In genomic region chr17:77247048-77247541, GRCh38 we compare ENCODE assay signal across 1 cellular context.
A peak's percentile ranks its signal among the peaks of the same experiment; 100 is the strongest.
TF ChIP-seq lines count a peak whose summit lies in the region.

No MANE protein-coding gene starts in this region.

TF ChIP-seq in K562, 482 proteins besides CTCF, POLR2A, EP300 and RAD21 (continued from another document):
- peak; percentile 42; the same call in 1 of the 2 replicates for TF ChIP-seq CC2D1A (IDR thresholded peaks at IDR 0.05)
- no peak for TF ChIP-seq THRB (CRISPR knock-in tag; conservative IDR thresholded peaks at IDR 0.05)
- peak; percentile 42 for TF ChIP-seq FIP1L1 (IDR thresholded peaks at IDR 0.05; ENCODE audit: low read depth, low read length, poor library complexity, severe bottlenecking)
- peak; percentile 26; the same call in 1 of the 2 replicates for TF ChIP-seq KLF1 (tag; IDR thresholded peaks at IDR 0.05)
- TF ChIP-seq GATAD2A (IDR thresholded peaks at IDR 0.05), result peak; percentile 86
- TF ChIP-seq ZFX (CRISPR knock-in tag; IDR thresholded peaks at IDR 0.05), result peak; percentile 39; the same call in 1 of the 2 replicates
- TF ChIP-seq CTBP1 (IDR thresholded peaks at IDR 0.05; ENCODE audit: borderline replicate concordance), result peak; percentile 39; the same call in 1 of the 2 replicates
- TF ChIP-seq L3MBTL2 (IDR thresholded peaks at IDR 0.05), result 0 out of 2 replicates have a peak, but pooled peaks have one; percentile 21
- peak; percentile 74 for TF ChIP-seq ARID2 (IDR thresholded peaks at IDR 0.05)
- peak; percentile 49; the same call in 1 of the 2 replicates for TF ChIP-seq ZNF263 (CRISPR knock-in tag; IDR thresholded peaks at IDR 0.05; ENCODE audit: borderline replicate concordance)
- TF ChIP-seq CXXC5 (CRISPR knock-in tag; IDR thresholded peaks at IDR 0.05), result 0 out of 2 replicates have a peak, but pooled peaks have one; percentile 39
- TF ChIP-seq HNRNPL (IDR thresholded peaks at IDR 0.05; ENCODE audit: low read depth, low read length), result 0 out of 2 replicates have a peak, but pooled peaks have one; percentile 12
- TF ChIP-seq, protein P1, sequence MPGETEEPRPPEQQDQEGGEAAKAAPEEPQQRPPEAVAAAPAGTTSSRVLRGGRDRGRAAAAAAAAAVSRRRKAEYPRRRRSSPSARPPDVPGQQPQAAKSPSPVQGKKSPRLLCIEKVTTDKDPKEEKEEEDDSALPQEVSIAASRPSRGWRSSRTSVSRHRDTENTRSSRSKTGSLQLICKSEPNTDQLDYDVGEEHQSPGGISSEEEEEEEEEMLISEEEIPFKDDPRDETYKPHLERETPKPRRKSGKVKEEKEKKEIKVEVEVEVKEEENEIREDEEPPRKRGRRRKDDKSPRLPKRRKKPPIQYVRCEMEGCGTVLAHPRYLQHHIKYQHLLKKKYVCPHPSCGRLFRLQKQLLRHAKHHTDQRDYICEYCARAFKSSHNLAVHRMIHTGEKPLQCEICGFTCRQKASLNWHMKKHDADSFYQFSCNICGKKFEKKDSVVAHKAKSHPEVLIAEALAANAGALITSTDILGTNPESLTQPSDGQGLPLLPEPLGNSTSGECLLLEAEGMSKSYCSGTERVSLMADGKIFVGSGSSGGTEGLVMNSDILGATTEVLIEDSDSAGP (CRISPR knock-in tag; IDR thresholded peaks at IDR 0.05), result 0 out of 2 replicates have a peak, but pooled peaks have one; percentile 63
- TF ChIP-seq, protein P2, sequence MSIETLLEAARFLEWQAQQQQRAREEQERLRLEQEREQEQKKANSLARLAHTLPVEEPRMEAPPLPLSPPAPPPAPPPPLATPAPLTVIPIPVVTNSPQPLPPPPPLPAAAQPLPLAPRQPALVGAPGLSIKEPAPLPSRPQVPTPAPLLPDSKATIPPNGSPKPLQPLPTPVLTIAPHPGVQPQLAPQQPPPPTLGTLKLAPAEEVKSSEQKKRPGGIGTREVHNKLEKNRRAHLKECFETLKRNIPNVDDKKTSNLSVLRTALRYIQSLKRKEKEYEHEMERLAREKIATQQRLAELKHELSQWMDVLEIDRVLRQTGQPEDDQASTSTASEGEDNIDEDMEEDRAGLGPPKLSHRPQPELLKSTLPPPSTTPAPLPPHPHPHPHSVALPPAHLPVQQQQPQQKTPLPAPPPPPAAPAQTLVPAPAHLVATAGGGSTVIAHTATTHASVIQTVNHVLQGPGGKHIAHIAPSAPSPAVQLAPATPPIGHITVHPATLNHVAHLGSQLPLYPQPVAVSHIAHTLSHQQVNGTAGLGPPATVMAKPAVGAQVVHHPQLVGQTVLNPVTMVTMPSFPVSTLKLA (conservative IDR thresholded peaks at IDR 0.05), result 0 out of 4 replicates have a peak, but pooled peaks of 1 of the 2 experiments have one; percentile 16
- TF ChIP-seq, protein P3, sequence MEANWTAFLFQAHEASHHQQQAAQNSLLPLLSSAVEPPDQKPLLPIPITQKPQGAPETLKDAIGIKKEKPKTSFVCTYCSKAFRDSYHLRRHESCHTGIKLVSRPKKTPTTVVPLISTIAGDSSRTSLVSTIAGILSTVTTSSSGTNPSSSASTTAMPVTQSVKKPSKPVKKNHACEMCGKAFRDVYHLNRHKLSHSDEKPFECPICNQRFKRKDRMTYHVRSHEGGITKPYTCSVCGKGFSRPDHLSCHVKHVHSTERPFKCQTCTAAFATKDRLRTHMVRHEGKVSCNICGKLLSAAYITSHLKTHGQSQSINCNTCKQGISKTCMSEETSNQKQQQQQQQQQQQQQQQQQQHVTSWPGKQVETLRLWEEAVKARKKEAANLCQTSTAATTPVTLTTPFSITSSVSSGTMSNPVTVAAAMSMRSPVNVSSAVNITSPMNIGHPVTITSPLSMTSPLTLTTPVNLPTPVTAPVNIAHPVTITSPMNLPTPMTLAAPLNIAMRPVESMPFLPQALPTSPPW (CRISPR knock-in tag; IDR thresholded peaks at IDR 0.05), result peak; percentile 58
- peak in 1 of 3 experiments; percentile 8 for TF ChIP-seq YY1 (IDR thresholded peaks at IDR 0.05; ENCODE audit: borderline replicate concordance in 1 of 3, control insufficient read depth in 1 of 3, extremely low read depth in 1 of 3, insufficient read depth in 3 of 3, insufficient read length in 1 of 3, insufficient replicate concordance in 2 of 3, low read depth in 1 of 3, low read length in 2 of 3)
- TF ChIP-seq RCOR1 (IDR thresholded peaks at IDR 0.05; ENCODE audit: borderline replicate concordance in 1 of 2, low read depth in 2 of 2, low read length in 2 of 2), result 0 out of 4 replicates have a peak, but pooled peaks of 1 of the 2 experiments have one; percentile 24
- TF ChIP-seq, protein P4, sequence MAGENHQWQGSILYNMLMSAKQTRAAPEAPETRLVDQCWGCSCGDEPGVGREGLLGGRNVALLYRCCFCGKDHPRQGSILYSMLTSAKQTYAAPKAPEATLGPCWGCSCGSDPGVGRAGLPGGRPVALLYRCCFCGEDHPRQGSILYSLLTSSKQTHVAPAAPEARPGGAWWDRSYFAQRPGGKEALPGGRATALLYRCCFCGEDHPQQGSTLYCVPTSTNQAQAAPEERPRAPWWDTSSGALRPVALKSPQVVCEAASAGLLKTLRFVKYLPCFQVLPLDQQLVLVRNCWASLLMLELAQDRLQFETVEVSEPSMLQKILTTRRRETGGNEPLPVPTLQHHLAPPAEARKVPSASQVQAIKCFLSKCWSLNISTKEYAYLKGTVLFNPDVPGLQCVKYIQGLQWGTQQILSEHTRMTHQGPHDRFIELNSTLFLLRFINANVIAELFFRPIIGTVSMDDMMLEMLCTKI (IDR thresholded peaks at IDR 0.05; ENCODE audit: partially characterized antibody), result no peak
- peak; percentile 97 to 99 for TF ChIP-seq MAZ (CRISPR knock-in tag; conservative IDR thresholded peaks at IDR 0.05 in 1 of 2, IDR thresholded peaks at IDR 0.05 in 1 of 2)
- no peak for TF ChIP-seq E2F1 (CRISPR knock-in tag; IDR thresholded peaks at IDR 0.05)
- TF ChIP-seq ELF1 (tag; IDR thresholded peaks at IDR 0.05), result no peak
- TF ChIP-seq GABPB1 (CRISPR knock-in tag; IDR thresholded peaks at IDR 0.05), result 0 out of 2 replicates have a peak, but pooled peaks have one; percentile 47
- TF ChIP-seq DEAF1 (CRISPR knock-in tag; IDR thresholded peaks at IDR 0.05), result peak; percentile 96
- peak; percentile 35; the same call in 1 of the 2 replicates for TF ChIP-seq MYC (IDR thresholded peaks at IDR 0.05; ENCODE audit: low read depth, low read length)
- TF ChIP-seq MYC (CRISPR knock-in tag; IDR thresholded peaks at IDR 0.05; ENCODE audit: borderline replicate concordance, low read depth), result no peak
- TF ChIP-seq STAG1 (CRISPR knock-in tag; IDR thresholded peaks at IDR 0.05; ENCODE audit: borderline replicate concordance), result peak; percentile 95
- TF ChIP-seq PTTG1 (tag; IDR thresholded peaks at IDR 0.05; ENCODE audit: low read depth), result no peak
- TF ChIP-seq OTX1 (CRISPR knock-in tag; IDR thresholded peaks at IDR 0.05), result no peak
- TF ChIP-seq TFAP4 (CRISPR knock-in tag; IDR thresholded peaks at IDR 0.05; ENCODE audit: borderline replicate concordance), result peak; percentile 64; the same call in 1 of the 2 replicates
- peak; percentile 72 for TF ChIP-seq SP1 (CRISPR knock-in tag; IDR thresholded peaks at IDR 0.05)
- TF ChIP-seq CREM (IDR thresholded peaks at IDR 0.05; ENCODE audit: low read depth), result peak; percentile 58
- no peak for TF ChIP-seq ZNF696 (CRISPR knock-in tag; conservative IDR thresholded peaks at IDR 0.05)
- TF ChIP-seq ZFP30 (CRISPR knock-in tag; IDR thresholded peaks at IDR 0.05; ENCODE audit: borderline replicate concordance), result no peak
- TF ChIP-seq RB1 (IDR thresholded peaks at IDR 0.05; ENCODE audit: low read depth), result peak; percentile 92
